ENCODE assay signal across 1 cellular context in the genomic region with DNA sequence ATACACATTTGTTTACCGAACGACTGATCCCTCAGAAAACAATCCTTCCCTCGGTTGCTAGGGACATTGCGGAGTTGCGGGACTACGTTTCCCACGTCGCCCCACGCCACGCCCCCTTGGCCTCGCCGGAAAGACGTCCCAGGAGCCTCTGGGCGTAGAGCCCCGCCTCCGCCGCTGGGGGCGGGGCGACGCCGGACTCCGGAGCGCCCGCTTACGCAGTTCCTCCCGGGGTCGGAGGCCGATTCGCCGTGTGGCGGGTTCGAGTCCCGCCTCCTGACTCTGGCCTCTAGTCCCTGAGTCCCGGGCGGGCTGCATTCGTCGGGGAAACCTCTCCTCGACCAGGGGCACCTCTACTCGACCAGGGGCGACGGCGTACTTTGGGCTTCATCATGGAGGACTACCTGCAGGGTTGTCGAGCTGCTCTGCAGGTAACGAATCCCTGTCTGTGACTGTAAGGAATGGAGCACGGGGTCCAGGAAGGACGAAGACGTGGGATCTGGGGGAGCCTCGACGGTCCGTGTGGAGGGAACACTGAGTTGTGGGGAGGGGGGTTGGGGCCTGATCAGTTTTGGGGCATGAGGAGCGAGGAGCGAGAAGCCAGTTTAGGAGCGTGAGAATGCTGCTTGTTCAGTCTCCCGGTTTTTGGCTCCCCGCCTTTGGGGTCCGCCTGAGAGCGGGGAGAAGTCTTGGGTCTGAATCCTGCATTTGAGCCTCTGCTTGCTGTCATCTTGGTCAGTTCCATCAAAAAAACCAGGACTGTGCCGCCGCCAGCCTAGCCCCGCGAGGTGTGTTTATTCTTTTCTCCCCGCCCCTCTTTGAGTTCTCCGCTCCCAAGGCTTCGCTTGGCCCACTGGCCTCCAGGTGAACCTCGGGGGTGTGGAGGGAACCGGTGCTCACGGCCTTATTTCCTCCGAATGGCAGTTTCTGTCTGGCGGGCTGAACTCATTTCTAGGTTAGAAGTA.
TF ChIP-seq lines count a peak whose summit lies in the region.

A gene with protein sequence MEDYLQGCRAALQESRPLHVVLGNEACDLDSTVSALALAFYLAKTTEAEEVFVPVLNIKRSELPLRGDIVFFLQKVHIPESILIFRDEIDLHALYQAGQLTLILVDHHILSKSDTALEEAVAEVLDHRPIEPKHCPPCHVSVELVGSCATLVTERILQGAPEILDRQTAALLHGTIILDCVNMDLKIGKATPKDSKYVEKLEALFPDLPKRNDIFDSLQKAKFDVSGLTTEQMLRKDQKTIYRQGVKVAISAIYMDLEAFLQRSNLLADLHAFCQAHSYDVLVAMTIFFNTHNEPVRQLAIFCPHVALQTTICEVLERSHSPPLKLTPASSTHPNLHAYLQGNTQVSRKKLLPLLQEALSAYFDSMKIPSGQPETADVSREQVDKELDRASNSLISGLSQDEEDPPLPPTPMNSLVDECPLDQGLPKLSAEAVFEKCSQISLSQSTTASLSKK (plus strand): TSS at position 206 of the 962 bp plus-strand sequence. CDS start 184 bp downstream, at position 390.

TF ChIP-seq in HepG2, 621 proteins besides CTCF, POLR2A, EP300 and RAD21 (continued from another document and continues in another):
- TF ChIP-seq, protein P1, sequence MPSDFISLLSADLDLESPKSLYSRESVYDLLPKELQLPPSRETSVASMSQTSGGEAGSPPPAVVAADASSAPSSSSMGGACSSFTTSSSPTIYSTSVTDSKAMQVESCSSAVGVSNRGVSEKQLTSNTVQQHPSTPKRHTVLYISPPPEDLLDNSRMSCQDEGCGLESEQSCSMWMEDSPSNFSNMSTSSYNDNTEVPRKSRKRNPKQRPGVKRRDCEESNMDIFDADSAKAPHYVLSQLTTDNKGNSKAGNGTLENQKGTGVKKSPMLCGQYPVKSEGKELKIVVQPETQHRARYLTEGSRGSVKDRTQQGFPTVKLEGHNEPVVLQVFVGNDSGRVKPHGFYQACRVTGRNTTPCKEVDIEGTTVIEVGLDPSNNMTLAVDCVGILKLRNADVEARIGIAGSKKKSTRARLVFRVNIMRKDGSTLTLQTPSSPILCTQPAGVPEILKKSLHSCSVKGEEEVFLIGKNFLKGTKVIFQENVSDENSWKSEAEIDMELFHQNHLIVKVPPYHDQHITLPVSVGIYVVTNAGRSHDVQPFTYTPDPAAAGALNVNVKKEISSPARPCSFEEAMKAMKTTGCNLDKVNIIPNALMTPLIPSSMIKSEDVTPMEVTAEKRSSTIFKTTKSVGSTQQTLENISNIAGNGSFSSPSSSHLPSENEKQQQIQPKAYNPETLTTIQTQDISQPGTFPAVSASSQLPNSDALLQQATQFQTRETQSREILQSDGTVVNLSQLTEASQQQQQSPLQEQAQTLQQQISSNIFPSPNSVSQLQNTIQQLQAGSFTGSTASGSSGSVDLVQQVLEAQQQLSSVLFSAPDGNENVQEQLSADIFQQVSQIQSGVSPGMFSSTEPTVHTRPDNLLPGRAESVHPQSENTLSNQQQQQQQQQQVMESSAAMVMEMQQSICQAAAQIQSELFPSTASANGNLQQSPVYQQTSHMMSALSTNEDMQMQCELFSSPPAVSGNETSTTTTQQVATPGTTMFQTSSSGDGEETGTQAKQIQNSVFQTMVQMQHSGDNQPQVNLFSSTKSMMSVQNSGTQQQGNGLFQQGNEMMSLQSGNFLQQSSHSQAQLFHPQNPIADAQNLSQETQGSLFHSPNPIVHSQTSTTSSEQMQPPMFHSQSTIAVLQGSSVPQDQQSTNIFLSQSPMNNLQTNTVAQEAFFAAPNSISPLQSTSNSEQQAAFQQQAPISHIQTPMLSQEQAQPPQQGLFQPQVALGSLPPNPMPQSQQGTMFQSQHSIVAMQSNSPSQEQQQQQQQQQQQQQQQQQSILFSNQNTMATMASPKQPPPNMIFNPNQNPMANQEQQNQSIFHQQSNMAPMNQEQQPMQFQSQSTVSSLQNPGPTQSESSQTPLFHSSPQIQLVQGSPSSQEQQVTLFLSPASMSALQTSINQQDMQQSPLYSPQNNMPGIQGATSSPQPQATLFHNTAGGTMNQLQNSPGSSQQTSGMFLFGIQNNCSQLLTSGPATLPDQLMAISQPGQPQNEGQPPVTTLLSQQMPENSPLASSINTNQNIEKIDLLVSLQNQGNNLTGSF (CRISPR knock-in tag; IDR thresholded peaks at IDR 0.05) = no peak
- TF ChIP-seq NBN (conservative IDR thresholded peaks at IDR 0.05) (no peak), ZNF766 (CRISPR knock-in tag; IDR thresholded peaks at IDR 0.05; ENCODE audit: borderline replicate concordance) (peak; percentile 83; the same call in 1 of the 2 replicates), FIP1L1 (IDR thresholded peaks at IDR 0.05; ENCODE audit: borderline replicate concordance, insufficient read depth, low read depth, low read length) (no peak), THAP11 (CRISPR knock-in tag; IDR thresholded peaks at IDR 0.05) (peak; percentile 97), ZFP36 (IDR thresholded peaks at IDR 0.05; ENCODE audit: borderline replicate concordance, low read depth, low read length, partially characterized antibody) (no peak), U2AF1 (optimal IDR thresholded peaks at IDR 0.05; ENCODE audit: low read depth, low read length) (peak; percentile 70), NFKB2 (CRISPR knock-in tag; IDR thresholded peaks at IDR 0.05; ENCODE audit: borderline replicate concordance) (peak; percentile 64; the same call in 1 of the 2 replicates), SPEN (CRISPR knock-in tag; IDR thresholded peaks at IDR 0.05; ENCODE audit: low read depth) (peak; percentile 73), ZNF543 (CRISPR knock-in tag; IDR thresholded peaks at IDR 0.05) (no peak), RXRB (CRISPR knock-in tag; IDR thresholded peaks at IDR 0.05; ENCODE audit: borderline replicate concordance) (peak; percentile 32; the same call in 1 of the 2 replicates), HNRNPLL (IDR thresholded peaks at IDR 0.05; ENCODE audit: low read depth, low read length, poor library complexity, severe bottlenecking) (peak; percentile 95), SALL2 (CRISPR knock-in tag; IDR thresholded peaks at IDR 0.05) (peak; percentile 79), SALL1 (CRISPR knock-in tag; IDR thresholded peaks at IDR 0.05) (peak; percentile 32; the same call in 1 of the 2 replicates), ETV5 (CRISPR knock-in tag; IDR thresholded peaks at IDR 0.05; ENCODE audit: borderline replicate concordance) (no peak; the same call in 1 of the 2 replicates), KDM6A (CRISPR knock-in tag; IDR thresholded peaks at IDR 0.05; ENCODE audit: low read depth) (no peak), ZNF264 (CRISPR knock-in tag; IDR thresholded peaks at IDR 0.05) (0 out of 2 replicates have a peak, but pooled peaks have one; percentile 17), SRY (CRISPR knock-in tag; IDR thresholded peaks at IDR 0.05) (0 out of 2 replicates have a peak, but pooled peaks have one; percentile 77), MBNL3 (CRISPR knock-in tag; conservative IDR thresholded peaks at IDR 0.05) (no peak), ZNF644 (CRISPR knock-in tag; IDR thresholded peaks at IDR 0.05; ENCODE audit: low read depth) (0 out of 2 replicates have a peak, but pooled peaks have one; percentile 20), PCBP1 (IDR thresholded peaks at IDR 0.05; ENCODE audit: borderline replicate concordance, low read depth, low read length) (no peak), SMAD1 (CRISPR knock-in tag; IDR thresholded peaks at IDR 0.05; ENCODE audit: borderline replicate concordance, low read depth) (peak; percentile 82; the same call in 1 of the 2 replicates), WIZ (CRISPR knock-in tag; IDR thresholded peaks at IDR 0.05) (no peak), ZSCAN21 (CRISPR knock-in tag; IDR thresholded peaks at IDR 0.05; ENCODE audit: borderline replicate concordance) (peak; percentile 65)
- TF ChIP-seq, protein P2, sequence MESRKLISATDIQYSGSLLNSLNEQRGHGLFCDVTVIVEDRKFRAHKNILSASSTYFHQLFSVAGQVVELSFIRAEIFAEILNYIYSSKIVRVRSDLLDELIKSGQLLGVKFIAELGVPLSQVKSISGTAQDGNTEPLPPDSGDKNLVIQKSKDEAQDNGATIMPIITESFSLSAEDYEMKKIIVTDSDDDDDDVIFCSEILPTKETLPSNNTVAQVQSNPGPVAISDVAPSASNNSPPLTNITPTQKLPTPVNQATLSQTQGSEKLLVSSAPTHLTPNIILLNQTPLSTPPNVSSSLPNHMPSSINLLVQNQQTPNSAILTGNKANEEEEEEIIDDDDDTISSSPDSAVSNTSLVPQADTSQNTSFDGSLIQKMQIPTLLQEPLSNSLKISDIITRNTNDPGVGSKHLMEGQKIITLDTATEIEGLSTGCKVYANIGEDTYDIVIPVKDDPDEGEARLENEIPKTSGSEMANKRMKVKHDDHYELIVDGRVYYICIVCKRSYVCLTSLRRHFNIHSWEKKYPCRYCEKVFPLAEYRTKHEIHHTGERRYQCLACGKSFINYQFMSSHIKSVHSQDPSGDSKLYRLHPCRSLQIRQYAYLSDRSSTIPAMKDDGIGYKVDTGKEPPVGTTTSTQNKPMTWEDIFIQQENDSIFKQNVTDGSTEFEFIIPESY (CRISPR knock-in tag; IDR thresholded peaks at IDR 0.05) = no peak
- TF ChIP-seq, protein P3, sequence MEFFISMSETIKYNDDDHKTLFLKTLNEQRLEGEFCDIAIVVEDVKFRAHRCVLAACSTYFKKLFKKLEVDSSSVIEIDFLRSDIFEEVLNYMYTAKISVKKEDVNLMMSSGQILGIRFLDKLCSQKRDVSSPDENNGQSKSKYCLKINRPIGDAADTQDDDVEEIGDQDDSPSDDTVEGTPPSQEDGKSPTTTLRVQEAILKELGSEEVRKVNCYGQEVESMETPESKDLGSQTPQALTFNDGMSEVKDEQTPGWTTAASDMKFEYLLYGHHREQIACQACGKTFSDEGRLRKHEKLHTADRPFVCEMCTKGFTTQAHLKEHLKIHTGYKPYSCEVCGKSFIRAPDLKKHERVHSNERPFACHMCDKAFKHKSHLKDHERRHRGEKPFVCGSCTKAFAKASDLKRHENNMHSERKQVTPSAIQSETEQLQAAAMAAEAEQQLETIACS (CRISPR knock-in tag; IDR thresholded peaks at IDR 0.05) = no peak
- TF ChIP-seq, protein P4, sequence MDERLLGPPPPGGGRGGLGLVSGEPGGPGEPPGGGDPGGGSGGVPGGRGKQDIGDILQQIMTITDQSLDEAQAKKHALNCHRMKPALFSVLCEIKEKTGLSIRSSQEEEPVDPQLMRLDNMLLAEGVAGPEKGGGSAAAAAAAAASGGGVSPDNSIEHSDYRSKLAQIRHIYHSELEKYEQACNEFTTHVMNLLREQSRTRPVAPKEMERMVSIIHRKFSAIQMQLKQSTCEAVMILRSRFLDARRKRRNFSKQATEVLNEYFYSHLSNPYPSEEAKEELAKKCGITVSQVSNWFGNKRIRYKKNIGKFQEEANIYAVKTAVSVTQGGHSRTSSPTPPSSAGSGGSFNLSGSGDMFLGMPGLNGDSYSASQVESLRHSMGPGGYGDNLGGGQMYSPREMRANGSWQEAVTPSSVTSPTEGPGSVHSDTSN (CRISPR knock-in tag; IDR thresholded peaks at IDR 0.05) = no peak
- TF ChIP-seq, protein P5, sequence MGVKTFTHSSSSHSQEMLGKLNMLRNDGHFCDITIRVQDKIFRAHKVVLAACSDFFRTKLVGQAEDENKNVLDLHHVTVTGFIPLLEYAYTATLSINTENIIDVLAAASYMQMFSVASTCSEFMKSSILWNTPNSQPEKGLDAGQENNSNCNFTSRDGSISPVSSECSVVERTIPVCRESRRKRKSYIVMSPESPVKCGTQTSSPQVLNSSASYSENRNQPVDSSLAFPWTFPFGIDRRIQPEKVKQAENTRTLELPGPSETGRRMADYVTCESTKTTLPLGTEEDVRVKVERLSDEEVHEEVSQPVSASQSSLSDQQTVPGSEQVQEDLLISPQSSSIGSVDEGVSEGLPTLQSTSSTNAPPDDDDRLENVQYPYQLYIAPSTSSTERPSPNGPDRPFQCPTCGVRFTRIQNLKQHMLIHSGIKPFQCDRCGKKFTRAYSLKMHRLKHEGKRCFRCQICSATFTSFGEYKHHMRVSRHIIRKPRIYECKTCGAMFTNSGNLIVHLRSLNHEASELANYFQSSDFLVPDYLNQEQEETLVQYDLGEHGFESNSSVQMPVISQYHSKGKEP (CRISPR knock-in tag; IDR thresholded peaks at IDR 0.05) = no peak
- TF ChIP-seq, protein P6, sequence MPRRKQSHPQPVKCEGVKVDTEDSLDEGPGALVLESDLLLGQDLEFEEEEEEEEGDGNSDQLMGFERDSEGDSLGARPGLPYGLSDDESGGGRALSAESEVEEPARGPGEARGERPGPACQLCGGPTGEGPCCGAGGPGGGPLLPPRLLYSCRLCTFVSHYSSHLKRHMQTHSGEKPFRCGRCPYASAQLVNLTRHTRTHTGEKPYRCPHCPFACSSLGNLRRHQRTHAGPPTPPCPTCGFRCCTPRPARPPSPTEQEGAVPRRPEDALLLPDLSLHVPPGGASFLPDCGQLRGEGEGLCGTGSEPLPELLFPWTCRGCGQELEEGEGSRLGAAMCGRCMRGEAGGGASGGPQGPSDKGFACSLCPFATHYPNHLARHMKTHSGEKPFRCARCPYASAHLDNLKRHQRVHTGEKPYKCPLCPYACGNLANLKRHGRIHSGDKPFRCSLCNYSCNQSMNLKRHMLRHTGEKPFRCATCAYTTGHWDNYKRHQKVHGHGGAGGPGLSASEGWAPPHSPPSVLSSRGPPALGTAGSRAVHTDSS (CRISPR knock-in tag; conservative IDR thresholded peaks at IDR 0.05) = no peak
- TF ChIP-seq, protein P7, sequence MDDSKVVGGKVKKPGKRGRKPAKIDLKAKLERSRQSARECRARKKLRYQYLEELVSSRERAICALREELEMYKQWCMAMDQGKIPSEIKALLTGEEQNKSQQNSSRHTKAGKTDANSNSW (CRISPR knock-in tag; IDR thresholded peaks at IDR 0.05; ENCODE audit: borderline replicate concordance) = 0 out of 2 replicates have a peak, but pooled peaks have one; percentile 48
- TF ChIP-seq, protein P8, sequence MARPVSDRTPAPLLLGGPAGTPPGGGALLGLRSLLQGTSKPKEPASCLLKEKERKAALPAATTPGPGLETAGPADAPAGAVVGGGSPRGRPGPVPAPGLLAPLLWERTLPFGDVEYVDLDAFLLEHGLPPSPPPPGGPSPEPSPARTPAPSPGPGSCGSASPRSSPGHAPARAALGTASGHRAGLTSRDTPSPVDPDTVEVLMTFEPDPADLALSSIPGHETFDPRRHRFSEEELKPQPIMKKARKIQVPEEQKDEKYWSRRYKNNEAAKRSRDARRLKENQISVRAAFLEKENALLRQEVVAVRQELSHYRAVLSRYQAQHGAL (CRISPR knock-in tag; IDR thresholded peaks at IDR 0.05; ENCODE audit: not compliant biosample characterization) = no peak
- TF ChIP-seq, protein P9, sequence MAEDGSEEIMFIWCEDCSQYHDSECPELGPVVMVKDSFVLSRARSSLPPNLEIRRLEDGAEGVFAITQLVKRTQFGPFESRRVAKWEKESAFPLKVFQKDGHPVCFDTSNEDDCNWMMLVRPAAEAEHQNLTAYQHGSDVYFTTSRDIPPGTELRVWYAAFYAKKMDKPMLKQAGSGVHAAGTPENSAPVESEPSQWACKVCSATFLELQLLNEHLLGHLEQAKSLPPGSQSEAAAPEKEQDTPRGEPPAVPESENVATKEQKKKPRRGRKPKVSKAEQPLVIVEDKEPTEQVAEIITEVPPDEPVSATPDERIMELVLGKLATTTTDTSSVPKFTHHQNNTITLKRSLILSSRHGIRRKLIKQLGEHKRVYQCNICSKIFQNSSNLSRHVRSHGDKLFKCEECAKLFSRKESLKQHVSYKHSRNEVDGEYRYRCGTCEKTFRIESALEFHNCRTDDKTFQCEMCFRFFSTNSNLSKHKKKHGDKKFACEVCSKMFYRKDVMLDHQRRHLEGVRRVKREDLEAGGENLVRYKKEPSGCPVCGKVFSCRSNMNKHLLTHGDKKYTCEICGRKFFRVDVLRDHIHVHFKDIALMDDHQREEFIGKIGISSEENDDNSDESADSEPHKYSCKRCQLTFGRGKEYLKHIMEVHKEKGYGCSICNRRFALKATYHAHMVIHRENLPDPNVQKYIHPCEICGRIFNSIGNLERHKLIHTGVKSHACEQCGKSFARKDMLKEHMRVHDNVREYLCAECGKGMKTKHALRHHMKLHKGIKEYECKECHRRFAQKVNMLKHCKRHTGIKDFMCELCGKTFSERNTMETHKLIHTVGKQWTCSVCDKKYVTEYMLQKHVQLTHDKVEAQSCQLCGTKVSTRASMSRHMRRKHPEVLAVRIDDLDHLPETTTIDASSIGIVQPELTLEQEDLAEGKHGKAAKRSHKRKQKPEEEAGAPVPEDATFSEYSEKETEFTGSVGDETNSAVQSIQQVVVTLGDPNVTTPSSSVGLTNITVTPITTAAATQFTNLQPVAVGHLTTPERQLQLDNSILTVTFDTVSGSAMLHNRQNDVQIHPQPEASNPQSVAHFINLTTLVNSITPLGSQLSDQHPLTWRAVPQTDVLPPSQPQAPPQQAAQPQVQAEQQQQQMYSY (CRISPR knock-in tag; IDR thresholded peaks at IDR 0.05) = peak; percentile 55; the same call in 1 of the 2 replicates
